ENCODE assay signal across 17 cellular contexts in the genomic region with DNA sequence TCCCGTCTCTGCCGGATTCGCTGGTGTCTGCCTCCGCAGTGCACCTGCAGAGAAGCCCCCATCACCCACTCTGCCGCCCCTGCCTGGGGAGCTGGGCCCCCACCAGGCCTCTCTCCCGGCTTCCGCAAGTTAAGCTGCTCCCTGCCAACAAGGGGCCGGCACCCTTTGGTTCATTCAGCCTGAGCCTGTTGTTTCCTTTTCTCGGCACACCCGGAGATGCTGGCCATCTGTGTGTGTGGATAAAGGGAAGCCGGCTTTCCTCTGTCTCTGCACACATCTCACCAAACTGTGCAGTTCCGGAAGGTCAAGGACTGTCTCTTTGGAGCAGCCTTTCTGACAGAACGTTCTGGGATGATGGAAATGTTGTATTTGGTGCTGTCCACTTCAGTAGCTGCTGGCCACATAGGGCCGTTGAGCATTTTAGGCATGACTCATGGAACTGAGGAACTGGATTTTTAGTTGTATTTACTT. TPM values are rescaled to one million over a fixed set of nuclear protein-coding genes. Genes with fewer than 3 reads are reported as not detected.
DNase-seq lines count a peak whose midpoint lies in the region; ATAC-seq and TF ChIP-seq lines count a peak whose summit lies in the region.
"Had no signal": no experiment of that assay in that cellular context is flagged by ENCODE, and none has a peak within 500 bp of the region (broad histone marks: within the 10 kb centered on the region; RNA-seq: fewer than 3 reads in every experiment).

No MANE protein-coding gene starts in this region.

- POLR2A ChIA-PET in Panc1 (lab: Charles Lee), result interaction anchor here (0.6 kb wide), 1 partner anchor 386 kb away, joined by 7 read pairs; no protein-coding TSS in a partner anchor

- no peak overlapping the region for H2BK15ac ChIP-seq in neuronal stem cell (ENCODE audit: low read length)

- TF ChIP-seq CTCF in CD14-positive monocyte (IDR thresholded peaks at IDR 0.05) (no peak), Panc1 (IDR thresholded peaks at IDR 0.05) (no peak), ascending aorta (IDR thresholded peaks at IDR 0.05) (no peak)

- H3K23ac ChIP-seq in neuronal stem cell (ENCODE audit: low read depth, low read length, poor library complexity), result no peak overlapping the region

- no peak overlapping the region for H4K8ac ChIP-seq in neuronal stem cell (ENCODE audit: low read depth, low read length)

- H3K36me3 ChIP-seq in Panc1 (ENCODE audit: control insufficient read depth, insufficient read depth, low read length) (no peaks in the 10 kb centered on the region), neuronal stem cell (replicated peaks in 1 of 2; ENCODE audit: control insufficient read depth in 2 of 2, insufficient read depth in 2 of 2, low read length in 2 of 2) (peaks cover 2 to 24% of the 10 kb centered on the region in 2 donors), ascending aorta (no peaks in the 10 kb centered on the region)

- H2AFZ ChIP-seq in neuronal stem cell (ENCODE audit: low read length), result no peak overlapping the region

- BruUV-seq in Panc1 (replicated peaks; lab: Mats Ljungman, UMichigan), result no TSS peak

- H3K9me3 ChIP-seq in Panc1 (ENCODE audit: control insufficient read depth, insufficient read depth, low read depth, low read length) (no peaks in the 10 kb centered on the region), neuronal stem cell (replicated peaks in 1 of 2; ENCODE audit: control insufficient read depth in 2 of 2, insufficient read depth in 1 of 2, low read depth in 1 of 2, low read length in 2 of 2) (no peaks in the 10 kb centered on the region), ascending aorta (no peaks in the 10 kb centered on the region)

- H3K27me3 ChIP-seq in Panc1 (ENCODE audit: control insufficient read depth, insufficient read depth, low read length) (no peaks in the 10 kb centered on the region), neuronal stem cell (ENCODE audit: control insufficient read depth in 3 of 3, insufficient read depth in 3 of 3, low read depth in 1 of 3, low read length in 3 of 3) (no peaks in the 10 kb centered on the region), ascending aorta (no peaks in the 10 kb centered on the region)

- no peak overlapping the region for H2BK120ac ChIP-seq in neuronal stem cell (ENCODE audit: low read depth, low read length)

- intact Hi-C loops in CD14-positive monocyte (cut with micrococcal nuclease), result no loop called here
- intact Hi-C loops in Panc1 (cut with micrococcal nuclease; ENCODE audit: unreplicated experiment), result no loop called here
- intact Hi-C loops in ascending aorta (cut with DNase I), result no loop called here

- peaks cover 49% of the 10 kb centered on the region for H3K4me1 Mint-ChIP-seq in CD14-positive monocyte

- H3K36me3 Mint-ChIP-seq in CD14-positive monocyte, result peaks cover 15 to 64% of the 10 kb centered on the region in 2 donors

- no peaks in the 10 kb centered on the region for H3K27me3 Mint-ChIP-seq in CD14-positive monocyte (ENCODE audit: low read depth in 3 of 3)
- H3K27me3 Mint-ChIP-seq: progenitor cell of endocrine pancreas had no signal

- peak overlapping the region; percentile 53 for H2BK5ac ChIP-seq in neuronal stem cell (ENCODE audit: low read length)

- no CpG with 5 or more reads among the region's 14 CpGs for WGBS in neuronal stem cell (ENCODE audit: extremely low coverage in 2 of 2, insufficient read length in 2 of 2, insufficient replicate concordance in 1 of 2), 2 donors

- H2BK12ac ChIP-seq in neuronal stem cell (ENCODE audit: low read length), result no peak overlapping the region

- DNase-seq in CD14-positive monocyte (ENCODE audit: low spot score), result no peak
- no peak for DNase-seq in Panc1 (ENCODE audit: low read depth, low spot score)
- DNase-seq in neuronal stem cell (ENCODE audit: low spot score), result no peak
- no peak for DNase-seq in NCI-H524 (lab: John Stamatoyannopoulos, UW)
- no peak for DNase-seq in ascending aorta (ENCODE audit: low spot score in 2 of 2)
- DNase-seq: aorta; mesendoderm; NCI-H187; NCI-H82; stimulated activated CD4-positive, alpha-beta T cell treated with anti-CD3 and anti-CD28 coated beads, Interleukin-4, amount 100 ng/mL, for 1 hour; stimulated activated naive CD4-positive, alpha-beta T cell treated with Interleukin-2 at 50 U/mL for 16 hours had no signal

- peaks cover 0 to 2% (median 0%) of the 10 kb centered on the region in 7 donors for H3K9me3 Mint-ChIP-seq in CD14-positive monocyte

- H3K4me1 ChIP-seq in Panc1 (ENCODE audit: control insufficient read depth, insufficient read depth, low read length), result peaks cover 49% of the 10 kb centered on the region
- H3K4me1 ChIP-seq in neuronal stem cell (ENCODE audit: control insufficient read depth in 2 of 2, insufficient read depth in 1 of 2, low read depth in 1 of 2, low read length in 2 of 2), result peaks cover 0 to 4% of the 10 kb centered on the region in 2 donors
- peaks cover 0 to 8% of the 10 kb centered on the region in 2 donors for H3K4me1 ChIP-seq in ascending aorta

- H3K4me3 ChIP-seq in Panc1 (ENCODE audit: low read depth in 2 of 2, low read length in 2 of 2) (no peak overlapping the region), neuronal stem cell (ENCODE audit: low read length in 2 of 2) (no peak overlapping the region), ascending aorta (no peak overlapping the region)

- no peak overlapping the region for H4K91ac ChIP-seq in neuronal stem cell (ENCODE audit: low read depth, low read length, poor library complexity)

- H3K27ac Mint-ChIP-seq in CD14-positive monocyte, result peak overlapping the region in 5 of 7 donors; percentile 24 to 78 (median 38)
- H3K27ac Mint-ChIP-seq: progenitor cell of endocrine pancreas had no signal

- peak overlapping the region; percentile 24 for H3K9ac ChIP-seq in neuronal stem cell (ENCODE audit: low read depth, low read length, poor library complexity)

- H3K79me1 ChIP-seq in neuronal stem cell (ENCODE audit: low read depth, low read length), result peaks cover 17% of the 10 kb centered on the region

- H3K4me3 Mint-ChIP-seq in CD14-positive monocyte, result peak overlapping the region; percentile 42 to 60

- no peak overlapping the region for H3K18ac ChIP-seq in neuronal stem cell (ENCODE audit: low read length)

- CTCF ChIA-PET in Panc1 (lab: Charles Lee), result no interaction called here

- in situ Hi-C loops in Panc1 (cut with HindIII; ENCODE audit: low pct_unique_long_range_greater_than_20kb, low sequenced_read_pairs), result no loop called here

- H3K4me2 ChIP-seq in neuronal stem cell (ENCODE audit: insufficient read depth, low read length, poor library complexity, severe bottlenecking), result no peak overlapping the region

- H3K27ac ChIP-seq in Panc1 (ENCODE audit: low read length) (peak overlapping the region; percentile 68), cingulate gyrus (ENCODE audit: low read depth, low read length) (peak overlapping the region; percentile 65), neuronal stem cell (replicated peaks; ENCODE audit: low read length) (no peak overlapping the region), ascending aorta (no peak overlapping the region)
- H3K27ac ChIP-seq: C4-2B, epithelial cell of prostate had no signal

- H3K14ac ChIP-seq in neuronal stem cell (ENCODE audit: low read length), result no peak overlapping the region

- ATAC-seq in Panc1 (no peak), SK-N-SH treated with all-trans-retinoic acid at 6 μM for 48 hours (no peak), HG02571 (IDR thresholded peaks at IDR 0.05; ENCODE audit: unreplicated experiment) (no peak)

- no peak overlapping the region for H2AK5ac ChIP-seq in neuronal stem cell (ENCODE audit: low read depth, low read length)

- H3K4ac ChIP-seq in neuronal stem cell (ENCODE audit: low read length), result no peak overlapping the region

TF ChIP-seq in SK-N-SH treated with all-trans-retinoic acid at 6 μM for 48 hours, 23 proteins besides CTCF, POLR2A, EP300 and RAD21 (continues in another document):
- no peak for TF ChIP-seq ARNTL (CRISPR knock-in tag; IDR thresholded peaks at IDR 0.05; ENCODE audit: borderline replicate concordance, low read depth)
- no peak for TF ChIP-seq BACH2 (CRISPR knock-in tag; IDR thresholded peaks at IDR 0.05; ENCODE audit: borderline replicate concordance)
- TF ChIP-seq PATZ1 (CRISPR knock-in tag; IDR thresholded peaks at IDR 0.05; ENCODE audit: borderline replicate concordance), result no peak
- no peak for TF ChIP-seq RARB (CRISPR knock-in tag; IDR thresholded peaks at IDR 0.05)
- TF ChIP-seq CSDC2 (CRISPR knock-in tag; IDR thresholded peaks at IDR 0.05), result no peak
- TF ChIP-seq GLIS3 (CRISPR knock-in tag; IDR thresholded peaks at IDR 0.05), result no peak
- TF ChIP-seq OSR1 (CRISPR knock-in tag; IDR thresholded peaks at IDR 0.05), result no peak

RNA-seq across cellular contexts. Expression of gene MAPK8IP3, which starts 6.8 kb away (rescaled TPM):
- 1 to 10 TPM; 1.1 to 2.1 TPM for polyA plus RNA-seq in CD14-positive monocyte
- total RNA-seq in Panc1 (2021; ENCODE audit: unreplicated experiment), result 108 TPM
- 113 TPM for polyA plus RNA-seq in Panc1 (2012; ENCODE audit: insufficient read length)
- polyA plus RNA-seq in neuronal stem cell (2013, experiment 1 of 2), result 35.9 TPM
- polyA plus RNA-seq in neuronal stem cell (2013, experiment 2 of 2), result 36.6 TPM
- total RNA-seq in ascending aorta, result 57.4 TPM

RNA-seq across cellular contexts. Expression of gene JPT2, which starts 34.7 kb away (rescaled TPM):
- 1 to 10 TPM; 5.8 to 7.5 TPM for polyA plus RNA-seq in CD14-positive monocyte
- total RNA-seq in Panc1 (2021; ENCODE audit: unreplicated experiment) (200 TPM), ascending aorta (18.3 TPM)
- 144 TPM for polyA plus RNA-seq in Panc1 (2012; ENCODE audit: insufficient read length)
- polyA plus RNA-seq in neuronal stem cell (2013, experiment 1 of 2), result 134 TPM
- 135 TPM for polyA plus RNA-seq in neuronal stem cell (2013, experiment 2 of 2)

RNA-seq across cellular contexts. Expression of gene NME3, which starts 58.5 kb away (rescaled TPM):
- polyA plus RNA-seq in CD14-positive monocyte, result 10 to 100 TPM; 57.7 to 80.2 TPM
- total RNA-seq in Panc1 (2021; ENCODE audit: unreplicated experiment) (117 TPM), ascending aorta (326 TPM)
- polyA plus RNA-seq in Panc1 (2012; ENCODE audit: insufficient read length), result 233 TPM
- 38.5 TPM for polyA plus RNA-seq in neuronal stem cell (2013, experiment 1 of 2)
- polyA plus RNA-seq in neuronal stem cell (2013, experiment 2 of 2), result 35.4 TPM

RNA-seq across cellular contexts. Expression of gene EME2, which starts 59.8 kb away (rescaled TPM):
- polyA plus RNA-seq in CD14-positive monocyte, result under 1 TPM; 0.26 to 0.48 TPM
- total RNA-seq in Panc1 (2021; ENCODE audit: unreplicated experiment) (53.4 TPM), ascending aorta (25.3 TPM)
- polyA plus RNA-seq in Panc1 (2012; ENCODE audit: insufficient read length), result 37.7 TPM
- polyA plus RNA-seq in neuronal stem cell (2013, experiment 1 of 2), result 3.6 TPM
- polyA plus RNA-seq in neuronal stem cell (2013, experiment 2 of 2), result 3.3 TPM

Comparison
In these comparisons a context has a peak if more than half of its experiments do, and no peak if none do; other contexts are left out.
1. H3K27ac ChIP-seq: peak in Panc1 (single experiment) and cingulate gyrus (single experiment); none in neuronal stem cell (single experiment) and ascending aorta (0 of 2).
2. RNA of gene JPT2, which starts 34.7 kb away (total RNA-seq): 200 TPM in Panc1 (single experiment); 18.3 TPM in ascending aorta (single experiment); every median in the first group is over 10 times any median in the second.